Comparison of ENCODE assay signal across 23 cellular contexts in genomic region chr11:64362339-64362738, GRCh38. TPM values are rescaled to one million over a fixed set of nuclear protein-coding genes. Genes with fewer than 3 reads are reported as not detected.
A peak's percentile ranks its signal among the peaks of the same experiment; 100 is the strongest.
DNase-seq lines count a peak whose midpoint lies in the region; ATAC-seq, FAIRE-seq and TF ChIP-seq lines count a peak whose summit lies in the region.
"Had no signal": no experiment of that assay in that cellular context is flagged by ENCODE, and none has a peak within 500 bp of the region (broad histone marks: within the 10 kb centered on the region; RNA-seq: fewer than 3 reads in every experiment).

No MANE protein-coding gene starts in this region.

- H3K27ac ChIP-seq in OCI-LY3 (ENCODE audit: low read length): peak overlapping the region; percentile 9; the same call in 1 of the 2 replicates
- H3K27ac ChIP-seq in K562 (ENCODE audit: extremely low read depth, low read depth, low read length): no peak overlapping the region
- peak overlapping the region; percentile 15 for H3K27ac ChIP-seq in thymus (ENCODE audit: low read depth)
- no peak overlapping the region for H3K27ac ChIP-seq in gastroesophageal sphincter
- H3K27ac ChIP-seq: C4-2B, KMS-11 had no signal

- peak overlapping the region; percentile 10 for H3K27ac Mint-ChIP-seq in activated naive CD8-positive, alpha-beta T cell
- no peak overlapping the region for H3K27ac Mint-ChIP-seq in activated naive CD8-positive, alpha-beta T cell treated with anti-CD3 and anti-CD28 coated beads, Interleukin-2, amount 50 U/mL, for 24 hours

- in situ Hi-C loops in K562 (cut with MboI): no loop called here

- peaks cover 20% of the 10 kb centered on the region for H3K4me1 Mint-ChIP-seq in activated naive CD8-positive, alpha-beta T cell (ENCODE audit: low read depth)
- H3K4me1 Mint-ChIP-seq in activated naive CD8-positive, alpha-beta T cell treated with anti-CD3 and anti-CD28 coated beads, Interleukin-2, amount 50 U/mL, for 24 hours: peaks cover 37% of the 10 kb centered on the region

- no peaks in the 10 kb centered on the region for H3K27me3 Mint-ChIP-seq in activated naive CD8-positive, alpha-beta T cell
- H3K27me3 Mint-ChIP-seq in activated naive CD8-positive, alpha-beta T cell treated with anti-CD3 and anti-CD28 coated beads, Interleukin-2, amount 50 U/mL, for 24 hours: no peaks in the 10 kb centered on the region

- POLR2A ChIA-PET in K562 (lab: Yijun Ruan, JAX): interaction anchor here (1.2 kb wide), 1 partner anchor 10 kb away, joined by 3 read pairs; no protein-coding TSS in a partner anchor

- intact Hi-C loops in K562 (cut with micrococcal nuclease): no loop called here

- TF ChIP-seq POLR2A in K562 (conservative IDR thresholded peaks at IDR 0.05) (no peak), gastroesophageal sphincter (IDR thresholded peaks at IDR 0.05) (no peak)

- no peak for TF ChIP-seq RAD21 in K562 (CRISPR knock-in tag; conservative IDR thresholded peaks at IDR 0.05 in 1 of 2, IDR thresholded peaks at IDR 0.05 in 1 of 2)

- TF ChIP-seq CTCF in OCI-LY3 (IDR thresholded peaks at IDR 0.05; ENCODE audit: low read depth, low read length) (no peak), K562 (IDR thresholded peaks at IDR 0.05 in 2 of 3, conservative IDR thresholded peaks at IDR 0.05 in 1 of 3; ENCODE audit: insufficient read depth in 2 of 3, low read depth in 1 of 3, low read length in 3 of 3) (no peak), gastroesophageal sphincter (IDR thresholded peaks at IDR 0.05) (no peak)

- H3K27me3 ChIP-seq in OCI-LY3 (ENCODE audit: low read depth, low read length) (no peaks in the 10 kb centered on the region), K562 (ENCODE audit: control insufficient read depth in 2 of 2, insufficient read depth in 2 of 2, low read length in 2 of 2) (no peaks in the 10 kb centered on the region), thymus (ENCODE audit: control insufficient read depth, insufficient read depth) (no peaks in the 10 kb centered on the region), gastroesophageal sphincter (no peaks in the 10 kb centered on the region)

- no peaks in the 10 kb centered on the region for H4K20me1 ChIP-seq in OCI-LY3 (ENCODE audit: insufficient read depth, low read length)
- H4K20me1 ChIP-seq in K562 (replicated peaks; ENCODE audit: control insufficient read depth, insufficient read depth, low read length): no peaks in the 10 kb centered on the region

- no peaks in the 10 kb centered on the region for H3K9me1 ChIP-seq in K562 (ENCODE audit: control insufficient read depth, insufficient read depth, low read length)

- peaks cover 34% of the 10 kb centered on the region for H3K36me3 ChIP-seq in OCI-LY3 (replicated peaks; ENCODE audit: low read depth, low read length)
- H3K36me3 ChIP-seq in K562 (ENCODE audit: control insufficient read depth, insufficient read depth, low read length): peaks cover 62% of the 10 kb centered on the region; the same call in 2 of the 3 replicates
- H3K36me3 ChIP-seq in thymus (ENCODE audit: control insufficient read depth, insufficient read depth): peaks cover 44% of the 10 kb centered on the region
- peaks cover 0 to 70% of the 10 kb centered on the region in 2 donors for H3K36me3 ChIP-seq in gastroesophageal sphincter

- H3K4me2 ChIP-seq in OCI-LY3 (ENCODE audit: low read length) (peak overlapping the region; percentile 33; the same call in 1 of the 2 replicates), K562 (ENCODE audit: insufficient read depth, low read length) (no peak overlapping the region)
- H3K4me2 ChIP-seq: KMS-11, SK-N-SH had no signal

- H3K4me3 Mint-ChIP-seq in activated naive CD8-positive, alpha-beta T cell: no peak overlapping the region
- H3K4me3 Mint-ChIP-seq in activated naive CD8-positive, alpha-beta T cell treated with anti-CD3 and anti-CD28 coated beads, Interleukin-2, amount 50 U/mL, for 24 hours: no peak overlapping the region

- peaks cover 8% of the 10 kb centered on the region for H3K36me3 Mint-ChIP-seq in activated naive CD8-positive, alpha-beta T cell
- peaks cover 27% of the 10 kb centered on the region for H3K36me3 Mint-ChIP-seq in activated naive CD8-positive, alpha-beta T cell treated with anti-CD3 and anti-CD28 coated beads, Interleukin-2, amount 50 U/mL, for 24 hours (ENCODE audit: low read depth)

- no TSS peak for BruUV-seq in K562 (replicated peaks; lab: Mats Ljungman, UMichigan)

- peaks cover 7% of the 10 kb centered on the region for H3K79me2 ChIP-seq in OCI-LY3 (ENCODE audit: low read length)
- peaks cover 17% of the 10 kb centered on the region for H3K79me2 ChIP-seq in K562 (ENCODE audit: control insufficient read depth, insufficient read depth, low read length)

- H3K9me3 ChIP-seq in OCI-LY3 (ENCODE audit: insufficient read depth, low read length) (no peaks in the 10 kb centered on the region), K562 (replicated peaks; ENCODE audit: control insufficient read depth, insufficient read depth, low read depth, low read length) (no peaks in the 10 kb centered on the region), thymus (ENCODE audit: control insufficient read depth) (no peaks in the 10 kb centered on the region), gastroesophageal sphincter (no peaks in the 10 kb centered on the region)
- H3K9me3 ChIP-seq: SK-N-SH had no signal

- ATAC-seq in activated naive CD8-positive, alpha-beta T cell treated with anti-CD3 and anti-CD28 coated beads, Interleukin-2, amount 50 U/mL, for 24 hours: no peak
- no peak for ATAC-seq in K562
- ATAC-seq in gastroesophageal sphincter: no peak

- H3K4me1 ChIP-seq in OCI-LY3 (ENCODE audit: low read length) (peaks cover 48% of the 10 kb centered on the region), K562 (replicated peaks in 1 of 2; ENCODE audit: control insufficient read depth in 2 of 2, insufficient read depth in 2 of 2, low read length in 2 of 2) (peaks cover 17 to 33% of the 10 kb centered on the region in 2 experiments), thymus (ENCODE audit: control insufficient read depth, insufficient read depth, low read length) (peaks cover 21% of the 10 kb centered on the region), gastroesophageal sphincter (peaks cover 0 to 32% (median 20%) of the 10 kb centered on the region in 3 donors)

- no peaks in the 10 kb centered on the region for H3K9me3 Mint-ChIP-seq in activated naive CD8-positive, alpha-beta T cell (ENCODE audit: low read depth)
- no peaks in the 10 kb centered on the region for H3K9me3 Mint-ChIP-seq in activated naive CD8-positive, alpha-beta T cell treated with anti-CD3 and anti-CD28 coated beads, Interleukin-2, amount 50 U/mL, for 24 hours

- FAIRE-seq in K562 (lab: Jason Lieb, UNC): no peak
- FAIRE-seq: A204.1, H54, HTR-8/SVneo had no signal

- WGBS in K562 (ENCODE audit: insufficient coverage, low coverage, missing lambda C conversion rate): 89% methylated on average over 10 of the region's 10 CpGs
- WGBS in thymus: 98% methylated on average over 10 of the region's 10 CpGs
- WGBS in gastroesophageal sphincter (ENCODE audit: low coverage in 1 of 2), 2 donors: 89 to 100% methylated on average over 1 to 10 of the region's 10 CpGs

- TF ChIP-seq EP300 in K562 (IDR thresholded peaks at IDR 0.05; ENCODE audit: low read length): no peak
- no peak for TF ChIP-seq EP300 in gastroesophageal sphincter (IDR thresholded peaks at IDR 0.05)

- CTCF ChIA-PET in K562 (lab: Yijun Ruan, JAX; ENCODE audit: low intra/inter-chr PET ratio): no interaction called here

- H3K9ac ChIP-seq in OCI-LY3 (ENCODE audit: low read length) (no peak overlapping the region), K562 (ENCODE audit: insufficient read depth in 1 of 2, low read depth in 2 of 2, low read length in 2 of 2) (0 out of 4 replicates have a peak overlapping the region, but pooled peaks of 1 of the 2 experiments have one; percentile 22)
- H3K9ac ChIP-seq: KMS-11, SK-N-SH had no signal

- DNase-seq in activated naive CD8-positive, alpha-beta T cell treated with anti-CD3 and anti-CD28 coated beads, Interleukin-2, amount 50 U/mL, for 24 hours: no peak
- DNase-seq in K562 (ENCODE audit: extremely low read depth in 1 of 4, low spot score in 3 of 4): no peak
- no peak for DNase-seq in HuH-7.5 (ENCODE audit: low spot score)
- DNase-seq in AG20443 (ENCODE audit: low spot score): no peak
- DNase-seq: DMS153, DND-41, IMR-90, MM.1S, NCI-H1694, NCI-H2081, NCI-H2227 treated with DMSO at 0.1 percent for 48 hours, NCI-H526 treated with DMSO at 0.1 percent for 48 hours, SK-N-SH, SW 1271 had no signal

- H3K4me3 ChIP-seq in OCI-LY3 (ENCODE audit: low read length): no peak overlapping the region
- no peak overlapping the region for H3K4me3 ChIP-seq in K562
- no peak overlapping the region for H3K4me3 ChIP-seq in thymus (ENCODE audit: low read length)
- H3K4me3 ChIP-seq in gastroesophageal sphincter: no peak overlapping the region

- H2AFZ ChIP-seq in OCI-LY3 (ENCODE audit: low read depth, low read length): no peak overlapping the region
- H2AFZ ChIP-seq in K562 (ENCODE audit: low read depth, low read length): no peak overlapping the region

RNA-seq across cellular contexts. Expression of gene RPS6KA4, which starts 3.4 kb away (rescaled TPM):
- total RNA-seq in K562 (2011; cell fraction: chromatin; rRNA removed; ENCODE audit: low replicate concordance): 33.5 and 109 TPM in 2 replicates
- total RNA-seq in K562 (2011; cell fraction: nucleolus; rRNA removed): 69.5 and 71.5 TPM in 2 replicates
- 35.5 and 40.0 TPM in 2 replicates for total RNA-seq in K562 (2011; cell fraction: nucleoplasm; rRNA removed)
- total RNA-seq in K562 (2014; rRNA removed) (19.1 and 23.0 TPM in 2 replicates), K562 (2014; rRNA removed; fragmentation: Illumina TruSeq; extraction: Trizol) (4.5 and 7.2 TPM in 2 replicates), K562 (2015; rRNA removed; fragmentation: Illumina TruSeq; extraction: Trizol) (13.3 and 15.6 TPM in 2 replicates), K562 (2021) (20.4 and 23.8 TPM in 2 replicates), gastroesophageal sphincter (10 to 100 TPM; 21.2 to 44.2 (median 28.3) TPM)
- polyA plus RNA-seq in K562 (2011; rRNA removed) (9.8 and 12.0 TPM in 2 replicates), K562 (2014; fragmentation: Illumina TruSeq; extraction: Trizol) (6.7 and 10.2 TPM in 2 replicates), K562 (2014; fragmentation: Nextera tagmentation; extraction: Ambion mirVana) (under 1 TPM; 0.15 to 0.27 TPM), K562 (2014; rRNA removed) (16.0 and 17.3 TPM in 2 replicates), thymus (24.6 TPM)
- 8.3 and 20.1 TPM in 2 replicates for polyA plus RNA-seq in K562 (2011; cell fraction: cytosol; rRNA removed)
- 42.6 and 76.4 TPM in 2 replicates for polyA plus RNA-seq in K562 (2011; cell fraction: nucleus; rRNA removed)
- 16.0 and 24.3 TPM in 2 replicates for polyA plus RNA-seq in K562 (2012)
- 4.6 and 9.7 TPM in 2 replicates for polyA minus RNA-seq in K562 (2011; rRNA and poly(A)+ RNA removed)
- 13.5 and 19.8 TPM in 2 replicates for polyA minus RNA-seq in K562 (2011; cell fraction: cytosol; rRNA and poly(A)+ RNA removed)
- polyA minus RNA-seq in K562 (2011; cell fraction: nucleus; rRNA and poly(A)+ RNA removed): 24.9 and 30.8 TPM in 2 replicates

RNA-seq across cellular contexts. Expression of gene CCDC88B, which starts 22.3 kb away (rescaled TPM):
- 6.1 and 13.7 TPM in 2 replicates for total RNA-seq in K562 (2011; cell fraction: chromatin; rRNA removed; ENCODE audit: low replicate concordance)
- 8.7 and 12.0 TPM in 2 replicates for total RNA-seq in K562 (2011; cell fraction: nucleolus; rRNA removed)
- total RNA-seq in K562 (2011; cell fraction: nucleoplasm; rRNA removed): 7.3 and 11.5 TPM in 2 replicates
- 15.2 and 16.1 TPM in 2 replicates for total RNA-seq in K562 (2014; rRNA removed)
- total RNA-seq in K562 (2014; rRNA removed; fragmentation: Illumina TruSeq; extraction: Trizol): 2.7 and 4.7 TPM in 2 replicates
- 10.3 and 12.1 TPM in 2 replicates for total RNA-seq in K562 (2015; rRNA removed; fragmentation: Illumina TruSeq; extraction: Trizol)
- 11.9 and 13.0 TPM in 2 replicates for total RNA-seq in K562 (2021)
- 5.2 and 10.7 TPM in 2 replicates for polyA plus RNA-seq in K562 (2011; rRNA removed)
- 10.3 and 16.8 TPM in 2 replicates for polyA plus RNA-seq in K562 (2011; cell fraction: cytosol; rRNA removed)
- 13.5 and 14.6 TPM in 2 replicates for polyA plus RNA-seq in K562 (2011; cell fraction: nucleus; rRNA removed)
- 10.6 and 21.0 TPM in 2 replicates for polyA plus RNA-seq in K562 (2012)
- polyA plus RNA-seq in K562 (2014; fragmentation: Illumina TruSeq; extraction: Trizol): 7.9 and 13.4 TPM in 2 replicates
- 1 to 10 TPM in 1 of 2 experiments, under 1 TPM in 1; 0.13 to 1.7 TPM for polyA plus RNA-seq in K562 (2014; fragmentation: Nextera tagmentation; extraction: Ambion mirVana)
- polyA plus RNA-seq in K562 (2014; rRNA removed): 16.3 and 18.1 TPM in 2 replicates
- polyA minus RNA-seq in K562 (2011; rRNA and poly(A)+ RNA removed): 1.2 and 1.5 TPM in 2 replicates
- 2.2 and 7.0 TPM in 2 replicates for polyA minus RNA-seq in K562 (2011; cell fraction: cytosol; rRNA and poly(A)+ RNA removed)
- polyA minus RNA-seq in K562 (2011; cell fraction: nucleus; rRNA and poly(A)+ RNA removed): 2.2 and 5.9 TPM in 2 replicates
- 480 TPM for polyA plus RNA-seq in thymus
- 1 to 10 TPM; 7.6 to 9.4 (median 8.5) TPM for total RNA-seq in gastroesophageal sphincter

RNA-seq across cellular contexts. Expression of gene PRDX5, which starts 44.4 kb away (rescaled TPM):
- 9.0 and 17.1 TPM in 2 replicates for total RNA-seq in K562 (2011; cell fraction: chromatin; rRNA removed; ENCODE audit: low replicate concordance)
- 29.9 and 32.4 TPM in 2 replicates for total RNA-seq in K562 (2011; cell fraction: nucleolus; rRNA removed)
- 24.6 and 37.6 TPM in 2 replicates for total RNA-seq in K562 (2011; cell fraction: nucleoplasm; rRNA removed)
- 252 and 268 TPM in 2 replicates for total RNA-seq in K562 (2014; rRNA removed)
- total RNA-seq in K562 (2014; rRNA removed; fragmentation: Illumina TruSeq; extraction: Trizol): 73.0 and 93.8 TPM in 2 replicates
- 200 and 204 TPM in 2 replicates for total RNA-seq in K562 (2015; rRNA removed; fragmentation: Illumina TruSeq; extraction: Trizol)
- 124 and 154 TPM in 2 replicates for total RNA-seq in K562 (2021)
- 224 and 254 TPM in 2 replicates for polyA plus RNA-seq in K562 (2011; rRNA removed)
- 384 and 485 TPM in 2 replicates for polyA plus RNA-seq in K562 (2011; cell fraction: cytosol; rRNA removed)
- polyA plus RNA-seq in K562 (2011; cell fraction: nucleus; rRNA removed): 86.4 and 132 TPM in 2 replicates
- polyA plus RNA-seq in K562 (2012): 288 and 343 TPM in 2 replicates
- polyA plus RNA-seq in K562 (2014; fragmentation: Illumina TruSeq; extraction: Trizol): 209 and 212 TPM in 2 replicates
- 10 to 100 TPM; 40.8 to 64.2 TPM for polyA plus RNA-seq in K562 (2014; fragmentation: Nextera tagmentation; extraction: Ambion mirVana)
- polyA plus RNA-seq in K562 (2014; rRNA removed): 327 and 356 TPM in 2 replicates
- polyA minus RNA-seq in K562 (2011; rRNA and poly(A)+ RNA removed): 63.6 and 63.9 TPM in 2 replicates
- 41.2 and 61.9 TPM in 2 replicates for polyA minus RNA-seq in K562 (2011; cell fraction: cytosol; rRNA and poly(A)+ RNA removed)
- polyA minus RNA-seq in K562 (2011; cell fraction: nucleus; rRNA and poly(A)+ RNA removed): 10.1 and 14.3 TPM in 2 replicates
- polyA plus RNA-seq in thymus: 286 TPM
- 100 to 1,000 TPM; 179 to 260 (median 181) TPM for total RNA-seq in gastroesophageal sphincter

RNA-seq across cellular contexts. Expression of gene TRMT112, which starts 45.0 kb away (rescaled TPM):
- 18.1 and 37.2 TPM in 2 replicates for total RNA-seq in K562 (2011; cell fraction: chromatin; rRNA removed; ENCODE audit: low replicate concordance)
- 57.9 and 58.8 TPM in 2 replicates for total RNA-seq in K562 (2011; cell fraction: nucleolus; rRNA removed)
- total RNA-seq in K562 (2011; cell fraction: nucleoplasm; rRNA removed): 45.5 and 47.9 TPM in 2 replicates
- total RNA-seq in K562 (2014; rRNA removed): 391 and 444 TPM in 2 replicates
- 126 and 162 TPM in 2 replicates for total RNA-seq in K562 (2014; rRNA removed; fragmentation: Illumina TruSeq; extraction: Trizol)
- total RNA-seq in K562 (2015; rRNA removed; fragmentation: Illumina TruSeq; extraction: Trizol): 283 and 300 TPM in 2 replicates
- total RNA-seq in K562 (2021): 274 and 296 TPM in 2 replicates
- 242 and 243 TPM in 2 replicates for polyA plus RNA-seq in K562 (2011; rRNA removed)
- polyA plus RNA-seq in K562 (2011; cell fraction: cytosol; rRNA removed): 309 and 352 TPM in 2 replicates
- 114 and 135 TPM in 2 replicates for polyA plus RNA-seq in K562 (2011; cell fraction: nucleus; rRNA removed)
- 219 and 519 TPM in 2 replicates for polyA plus RNA-seq in K562 (2012)
- polyA plus RNA-seq in K562 (2014; fragmentation: Illumina TruSeq; extraction: Trizol): 266 and 297 TPM in 2 replicates
- polyA plus RNA-seq in K562 (2014; fragmentation: Nextera tagmentation; extraction: Ambion mirVana): 100 to 1,000 TPM; 358 to 423 TPM
- 377 and 449 TPM in 2 replicates for polyA plus RNA-seq in K562 (2014; rRNA removed)
- polyA minus RNA-seq in K562 (2011; rRNA and poly(A)+ RNA removed): 48.4 and 49.7 TPM in 2 replicates
- polyA minus RNA-seq in K562 (2011; cell fraction: cytosol; rRNA and poly(A)+ RNA removed): 63.0 and 85.5 TPM in 2 replicates
- polyA minus RNA-seq in K562 (2011; cell fraction: nucleus; rRNA and poly(A)+ RNA removed): 25.0 and 38.7 TPM in 2 replicates
- polyA plus RNA-seq in thymus: 294 TPM
- total RNA-seq in gastroesophageal sphincter: 100 to 1,000 TPM; 180 to 267 (median 218) TPM

RNA-seq across cellular contexts. Expression of gene ESRRA, which starts 57.0 kb away (rescaled TPM):
- 59.5 and 126 TPM in 2 replicates for total RNA-seq in K562 (2011; cell fraction: chromatin; rRNA removed; ENCODE audit: low replicate concordance)
- total RNA-seq in K562 (2011; cell fraction: nucleolus; rRNA removed): 77.2 and 79.9 TPM in 2 replicates
- total RNA-seq in K562 (2011; cell fraction: nucleoplasm; rRNA removed): 58.7 and 66.9 TPM in 2 replicates
- total RNA-seq in K562 (2014; rRNA removed): 89.2 and 89.7 TPM in 2 replicates
- total RNA-seq in K562 (2014; rRNA removed; fragmentation: Illumina TruSeq; extraction: Trizol): 13.8 and 17.3 TPM in 2 replicates
- total RNA-seq in K562 (2015; rRNA removed; fragmentation: Illumina TruSeq; extraction: Trizol): 30.3 and 31.4 TPM in 2 replicates
- 76.5 and 84.1 TPM in 2 replicates for total RNA-seq in K562 (2021)
- 23.7 and 35.6 TPM in 2 replicates for polyA plus RNA-seq in K562 (2011; rRNA removed)
- 35.4 and 60.9 TPM in 2 replicates for polyA plus RNA-seq in K562 (2011; cell fraction: cytosol; rRNA removed)
- polyA plus RNA-seq in K562 (2011; cell fraction: nucleus; rRNA removed): 37.9 and 54.0 TPM in 2 replicates
- polyA plus RNA-seq in K562 (2012): 31.8 and 58.2 TPM in 2 replicates
- 15.3 and 27.6 TPM in 2 replicates for polyA plus RNA-seq in K562 (2014; fragmentation: Illumina TruSeq; extraction: Trizol)
- polyA plus RNA-seq in K562 (2014; fragmentation: Nextera tagmentation; extraction: Ambion mirVana): 1 to 10 TPM in 1 of 2 experiments, under 1 TPM in 1; 0.27 to 1.0 TPM
- polyA plus RNA-seq in K562 (2014; rRNA removed): 69.0 and 75.5 TPM in 2 replicates
- 12.5 and 13.5 TPM in 2 replicates for polyA minus RNA-seq in K562 (2011; rRNA and poly(A)+ RNA removed)
- polyA minus RNA-seq in K562 (2011; cell fraction: cytosol; rRNA and poly(A)+ RNA removed): 20.4 and 30.5 TPM in 2 replicates
- 20.6 and 21.5 TPM in 2 replicates for polyA minus RNA-seq in K562 (2011; cell fraction: nucleus; rRNA and poly(A)+ RNA removed)
- polyA plus RNA-seq in thymus: 48.0 TPM
- 10 to 100 TPM; 39.8 to 77.1 (median 71.2) TPM for total RNA-seq in gastroesophageal sphincter

Comparison
In these comparisons a context has a peak if more than half of its experiments do, and no peak if none do; other contexts are left out.
1. H3K27ac ChIP-seq: peak in OCI-LY3 (single experiment) and thymus (single experiment); none in K562 (single experiment) and gastroesophageal sphincter (0 of 4).